Comparison of ENCODE assay signal across 8 cellular contexts in genomic region chr6:31620586-31621319, GRCh38. TPM values are rescaled to one million over a fixed set of nuclear protein-coding genes. Genes with fewer than 3 reads are reported as not detected.
DNase-seq lines count a peak whose midpoint lies in the region; ATAC-seq and TF ChIP-seq lines count a peak whose summit lies in the region.

PRRC2A (plus strand) TSS chr6:31620715; CDS start chr6:31622790, 2,075 bp downstream.

- DNase-seq in BJ (ENCODE audit: low read depth): no peak
- DNase-seq in NCI-H446 treated with DMSO at 0.1 percent for 48 hours (lab: John Stamatoyannopoulos, UW): peak; percentile 71
- peak; percentile 85 for DNase-seq in activated CD8-positive, alpha-beta T cell treated with anti-CD3 and anti-CD28 coated beads for 36 hours
- no peak for DNase-seq in epithelial cell of prostate (ENCODE audit: low read depth, low spot score)
- DNase-seq in myocyte (ENCODE audit: low read depth): no peak

- intact Hi-C loops in activated CD8-positive, alpha-beta T cell treated with anti-CD3 and anti-CD28 coated beads for 36 hours (cut with micrococcal nuclease): loop anchor here (2.0 kb wide), 1 partner anchor 44 kb away; the partner anchor contains the start of gene GPANK1

- H3K4me1 Mint-ChIP-seq in activated CD8-positive, alpha-beta T cell treated with anti-CD3 and anti-CD28 coated beads for 36 hours (ENCODE audit: low read depth): peaks cover 54% of the 10 kb centered on the region

- peak within 1 kb of the TSS; percentile 95 for H3K4me3 Mint-ChIP-seq in activated CD8-positive, alpha-beta T cell treated with anti-CD3 and anti-CD28 coated beads for 36 hours

- peaks cover 15% of the 10 kb centered on the region for H3K4me1 ChIP-seq in stomach smooth muscle (ENCODE audit: control insufficient read depth, insufficient read depth, low read length)

- no peaks in the 10 kb centered on the region for H3K9me3 ChIP-seq in stomach smooth muscle (ENCODE audit: control insufficient read depth in 2 of 2, low read length in 2 of 2)

- CTCF ChIA-PET in BJ (lab: Yijun Ruan, JAX): interaction anchor here (3.6 kb wide), 1 partner anchor 22 kb away, joined by 18 read pairs; no protein-coding TSS in a partner anchor
- CTCF ChIA-PET in activated CD8-positive, alpha-beta T cell treated with anti-CD3 and anti-CD28 coated beads for 36 hours (lab: Charles Lee): interaction anchor here (0.7 to 1.5 kb wide), 6 partner anchors 24 to 74 kb away, joined by 3 to 5 read pairs (median 3); partner anchors contain the start of genes ATP6V1G2 and BAG6

- ATAC-seq in GM19035 (IDR thresholded peaks at IDR 0.05; ENCODE audit: unreplicated experiment) (peak; percentile 41), HG03175 (IDR thresholded peaks at IDR 0.05; ENCODE audit: unreplicated experiment) (peak; percentile 28)
- peak; percentile 25 for ATAC-seq in activated CD8-positive, alpha-beta T cell treated with anti-CD3 and anti-CD28 coated beads for 36 hours

- H3K27me3 ChIP-seq in BJ (ENCODE audit: control insufficient read depth, insufficient read depth, low read length) (no peaks in the 10 kb centered on the region), stomach smooth muscle (ENCODE audit: control insufficient read depth in 1 of 2, insufficient read depth in 2 of 2, low read length in 2 of 2) (no peaks in the 10 kb centered on the region)

- peak within 1 kb of the TSS; percentile 96 to 100 for H3K9ac ChIP-seq in stomach smooth muscle (ENCODE audit: low read length in 2 of 2)

- H3K4me3 ChIP-seq in BJ (ENCODE audit: low read depth, low read length) (peak within 1 kb of the TSS; percentile 67), stomach smooth muscle (ENCODE audit: low read length in 2 of 2) (peak within 1 kb of the TSS; percentile 89 to 91)

- H3K27ac ChIP-seq in epithelial cell of prostate (peak within 1 kb of the TSS; percentile 91), stomach smooth muscle (ENCODE audit: low read length) (peak within 1 kb of the TSS; percentile 97)

- no peaks in the 10 kb centered on the region for H3K9me3 Mint-ChIP-seq in activated CD8-positive, alpha-beta T cell treated with anti-CD3 and anti-CD28 coated beads for 36 hours

- H3K36me3 Mint-ChIP-seq in activated CD8-positive, alpha-beta T cell treated with anti-CD3 and anti-CD28 coated beads for 36 hours (ENCODE audit: low read depth): peaks cover 75% of the 10 kb centered on the region

- POLR2A ChIA-PET in BJ (lab: Charles Lee): no interaction called here
- POLR2A ChIA-PET in activated CD8-positive, alpha-beta T cell treated with anti-CD3 and anti-CD28 coated beads for 36 hours (lab: Charles Lee): interaction anchor here (0.7 to 11.4 kb wide), 12 partner anchors 19 to 221 kb away, joined by 3 to 235 read pairs (median 5); partner anchors contain the start of genes BAG6, CSNK2B, DDX39B and GPANK1

- H3K27me3 Mint-ChIP-seq in activated CD8-positive, alpha-beta T cell treated with anti-CD3 and anti-CD28 coated beads for 36 hours: no peaks in the 10 kb centered on the region

- no peak for TF ChIP-seq CTCF in BJ (IDR thresholded peaks at IDR 0.05; ENCODE audit: insufficient read depth, low read depth, low read length)
- no peak for TF ChIP-seq CTCF in activated CD8-positive, alpha-beta T cell treated with anti-CD3 and anti-CD28 coated beads for 36 hours (IDR thresholded peaks at IDR 0.05)

- peaks cover 18% of the 10 kb centered on the region for H3K36me3 ChIP-seq in BJ (ENCODE audit: control insufficient read depth, insufficient read depth, low read length)
- H3K36me3 ChIP-seq in stomach smooth muscle (ENCODE audit: control insufficient read depth in 2 of 2, insufficient read depth in 2 of 2, low read length in 2 of 2): peaks cover 25 to 30% of the 10 kb centered on the region in 2 donors

- H3K27ac Mint-ChIP-seq in activated CD8-positive, alpha-beta T cell treated with anti-CD3 and anti-CD28 coated beads for 36 hours: peak within 1 kb of the TSS; percentile 97

RNA-seq across cellular contexts. Expression of gene PRRC2A, which starts in this region (rescaled TPM):
- 23.8 and 47.3 TPM in 2 replicates for polyA plus RNA-seq in BJ (2011; rRNA removed)
- 38.1 and 43.8 TPM in 2 replicates for polyA minus RNA-seq in BJ (2011; rRNA and poly(A)+ RNA removed)
- 100 to 1,000 TPM; 257 to 262 TPM for total RNA-seq in activated CD8-positive, alpha-beta T cell treated with anti-CD3 and anti-CD28 coated beads for 36 hours
- total RNA-seq in myocyte: 77.2 and 85.9 TPM in 2 replicates
- polyA plus RNA-seq in myocyte (2012): 112 TPM

Comparison
In these comparisons a context has a peak if more than half of its experiments do, and no peak if none do; other contexts are left out.
1. DNase-seq: peak in NCI-H446 treated with DMSO at 0.1 percent for 48 hours (single experiment) and activated CD8-positive, alpha-beta T cell treated with anti-CD3 and anti-CD28 coated beads for 36 hours (single experiment); none in BJ (single experiment), epithelial cell of prostate (single experiment) and myocyte (single experiment).
2. Peak in every context shown above with its lines, with median percentiles within 50 percentile points of each other: ATAC-seq.